In genomic region chr7:139936760-139937310, GRCh38 we compare ENCODE assay signal across 9 cellular contexts.
DNase-seq lines count a peak whose midpoint lies in the region; ATAC-seq and TF ChIP-seq lines count a peak whose summit lies in the region.
"Had no signal": no experiment of that assay in that cellular context is flagged by ENCODE, and none has a peak within 500 bp of the region (broad histone marks: within the 10 kb centered on the region; RNA-seq: fewer than 3 reads in every experiment).

No MANE protein-coding gene starts in this region.

- peaks cover 9% of the 10 kb centered on the region for H3K9me2 ChIP-seq in GM23338 (ENCODE audit: insufficient read depth)

- no peak for TF ChIP-seq CTCF in GM23338 (conservative IDR thresholded peaks at IDR 0.05; ENCODE audit: low read depth in 2 of 2)
- no peak for TF ChIP-seq CTCF in epithelial cell of esophagus (IDR thresholded peaks at IDR 0.05; ENCODE audit: insufficient read depth, low read depth, low read length, missing control alignments)

- H3K4me1 ChIP-seq in GM23338 (ENCODE audit: insufficient read depth) = peaks cover 10% of the 10 kb centered on the region

- no peak overlapping the region for H3K4me2 ChIP-seq in GM23338

- no peaks in the 10 kb centered on the region for H3K27me3 ChIP-seq in GM23338 (ENCODE audit: insufficient read depth)

- H3K4me3 ChIP-seq in GM23338 (no peak overlapping the region), epithelial cell of esophagus (ENCODE audit: low read length) (no peak overlapping the region)

- DNase-seq in GM23338 (ENCODE audit: low spot score) (no peak), OCI-M2 (lab: John Stamatoyannopoulos, UW; ENCODE audit: unreplicated experiment) (peak; percentile 68), epithelial cell of esophagus (ENCODE audit: low read depth) (peak; percentile 22), renal cortical epithelial cell (ENCODE audit: low read depth) (peak; percentile 45), NCI-H2227 (lab: John Stamatoyannopoulos, UW; ENCODE audit: unreplicated experiment) (no peak)
- no peak for DNase-seq in activated T-cell treated with anti-CD3 and anti-CD28 coated beads, Interleukin-2, amount 50 U/mL, for 48 hours
- DNase-seq: activated T-cell treated with anti-CD3 and anti-CD28 coated beads, Interleukin-2, amount 50 U/mL, for 4 hours had no signal

- H2AFZ ChIP-seq in GM23338 = 0 out of 2 replicates have a peak overlapping the region, but pooled peaks have one; percentile 43

- H3K4me3 Mint-ChIP-seq in GM23338 = no peak overlapping the region
- H3K4me3 Mint-ChIP-seq: activated T-cell treated with anti-CD3 and anti-CD28 coated beads, Interleukin-2, amount 50 U/mL, for 4 hours had no signal

- H3K27ac Mint-ChIP-seq in GM23338 = no peak overlapping the region

- H4K20me1 ChIP-seq in GM23338 (replicated peaks; ENCODE audit: insufficient read depth) = no peaks in the 10 kb centered on the region

- ATAC-seq in GM23338 (no peak), HG03439 (IDR thresholded peaks at IDR 0.05; ENCODE audit: unreplicated experiment) (no peak)
- ATAC-seq: activated T-cell treated with anti-CD3 and anti-CD28 coated beads, Interleukin-2, amount 50 U/mL, for 4 hours had no signal

- peaks cover 27% of the 10 kb centered on the region for H3K4me1 Mint-ChIP-seq in GM23338

- H3F3A ChIP-seq in GM23338 (replicated peaks; ENCODE audit: low read depth) = no peaks in the 10 kb centered on the region

- H3K79me2 ChIP-seq in GM23338 (replicated peaks; ENCODE audit: insufficient read depth) = no peaks in the 10 kb centered on the region

- no peaks in the 10 kb centered on the region for H3K36me3 Mint-ChIP-seq in GM23338 (ENCODE audit: low read depth)

- H3K36me3 ChIP-seq in GM23338 (ENCODE audit: insufficient read depth) = no peaks in the 10 kb centered on the region

- no peak overlapping the region for H3K27ac ChIP-seq in GM23338 (ENCODE audit: low read depth)
- H3K27ac ChIP-seq: RWPE1 had no signal

- H3K27me3 Mint-ChIP-seq in GM23338 (ENCODE audit: insufficient read depth, low read depth, poor library complexity) = peaks cover 2% of the 10 kb centered on the region

- H3K9me3 Mint-ChIP-seq in GM23338 = no peaks in the 10 kb centered on the region; the same call in 2 of the 3 replicates
- H3K9me3 Mint-ChIP-seq: activated T-cell treated with anti-CD3 and anti-CD28 coated beads, Interleukin-2, amount 50 U/mL, for 4 hours had no signal

TF ChIP-seq in GM23338, 12 proteins besides CTCF, POLR2A, EP300 and RAD21:
- TF ChIP-seq, protein P1, sequence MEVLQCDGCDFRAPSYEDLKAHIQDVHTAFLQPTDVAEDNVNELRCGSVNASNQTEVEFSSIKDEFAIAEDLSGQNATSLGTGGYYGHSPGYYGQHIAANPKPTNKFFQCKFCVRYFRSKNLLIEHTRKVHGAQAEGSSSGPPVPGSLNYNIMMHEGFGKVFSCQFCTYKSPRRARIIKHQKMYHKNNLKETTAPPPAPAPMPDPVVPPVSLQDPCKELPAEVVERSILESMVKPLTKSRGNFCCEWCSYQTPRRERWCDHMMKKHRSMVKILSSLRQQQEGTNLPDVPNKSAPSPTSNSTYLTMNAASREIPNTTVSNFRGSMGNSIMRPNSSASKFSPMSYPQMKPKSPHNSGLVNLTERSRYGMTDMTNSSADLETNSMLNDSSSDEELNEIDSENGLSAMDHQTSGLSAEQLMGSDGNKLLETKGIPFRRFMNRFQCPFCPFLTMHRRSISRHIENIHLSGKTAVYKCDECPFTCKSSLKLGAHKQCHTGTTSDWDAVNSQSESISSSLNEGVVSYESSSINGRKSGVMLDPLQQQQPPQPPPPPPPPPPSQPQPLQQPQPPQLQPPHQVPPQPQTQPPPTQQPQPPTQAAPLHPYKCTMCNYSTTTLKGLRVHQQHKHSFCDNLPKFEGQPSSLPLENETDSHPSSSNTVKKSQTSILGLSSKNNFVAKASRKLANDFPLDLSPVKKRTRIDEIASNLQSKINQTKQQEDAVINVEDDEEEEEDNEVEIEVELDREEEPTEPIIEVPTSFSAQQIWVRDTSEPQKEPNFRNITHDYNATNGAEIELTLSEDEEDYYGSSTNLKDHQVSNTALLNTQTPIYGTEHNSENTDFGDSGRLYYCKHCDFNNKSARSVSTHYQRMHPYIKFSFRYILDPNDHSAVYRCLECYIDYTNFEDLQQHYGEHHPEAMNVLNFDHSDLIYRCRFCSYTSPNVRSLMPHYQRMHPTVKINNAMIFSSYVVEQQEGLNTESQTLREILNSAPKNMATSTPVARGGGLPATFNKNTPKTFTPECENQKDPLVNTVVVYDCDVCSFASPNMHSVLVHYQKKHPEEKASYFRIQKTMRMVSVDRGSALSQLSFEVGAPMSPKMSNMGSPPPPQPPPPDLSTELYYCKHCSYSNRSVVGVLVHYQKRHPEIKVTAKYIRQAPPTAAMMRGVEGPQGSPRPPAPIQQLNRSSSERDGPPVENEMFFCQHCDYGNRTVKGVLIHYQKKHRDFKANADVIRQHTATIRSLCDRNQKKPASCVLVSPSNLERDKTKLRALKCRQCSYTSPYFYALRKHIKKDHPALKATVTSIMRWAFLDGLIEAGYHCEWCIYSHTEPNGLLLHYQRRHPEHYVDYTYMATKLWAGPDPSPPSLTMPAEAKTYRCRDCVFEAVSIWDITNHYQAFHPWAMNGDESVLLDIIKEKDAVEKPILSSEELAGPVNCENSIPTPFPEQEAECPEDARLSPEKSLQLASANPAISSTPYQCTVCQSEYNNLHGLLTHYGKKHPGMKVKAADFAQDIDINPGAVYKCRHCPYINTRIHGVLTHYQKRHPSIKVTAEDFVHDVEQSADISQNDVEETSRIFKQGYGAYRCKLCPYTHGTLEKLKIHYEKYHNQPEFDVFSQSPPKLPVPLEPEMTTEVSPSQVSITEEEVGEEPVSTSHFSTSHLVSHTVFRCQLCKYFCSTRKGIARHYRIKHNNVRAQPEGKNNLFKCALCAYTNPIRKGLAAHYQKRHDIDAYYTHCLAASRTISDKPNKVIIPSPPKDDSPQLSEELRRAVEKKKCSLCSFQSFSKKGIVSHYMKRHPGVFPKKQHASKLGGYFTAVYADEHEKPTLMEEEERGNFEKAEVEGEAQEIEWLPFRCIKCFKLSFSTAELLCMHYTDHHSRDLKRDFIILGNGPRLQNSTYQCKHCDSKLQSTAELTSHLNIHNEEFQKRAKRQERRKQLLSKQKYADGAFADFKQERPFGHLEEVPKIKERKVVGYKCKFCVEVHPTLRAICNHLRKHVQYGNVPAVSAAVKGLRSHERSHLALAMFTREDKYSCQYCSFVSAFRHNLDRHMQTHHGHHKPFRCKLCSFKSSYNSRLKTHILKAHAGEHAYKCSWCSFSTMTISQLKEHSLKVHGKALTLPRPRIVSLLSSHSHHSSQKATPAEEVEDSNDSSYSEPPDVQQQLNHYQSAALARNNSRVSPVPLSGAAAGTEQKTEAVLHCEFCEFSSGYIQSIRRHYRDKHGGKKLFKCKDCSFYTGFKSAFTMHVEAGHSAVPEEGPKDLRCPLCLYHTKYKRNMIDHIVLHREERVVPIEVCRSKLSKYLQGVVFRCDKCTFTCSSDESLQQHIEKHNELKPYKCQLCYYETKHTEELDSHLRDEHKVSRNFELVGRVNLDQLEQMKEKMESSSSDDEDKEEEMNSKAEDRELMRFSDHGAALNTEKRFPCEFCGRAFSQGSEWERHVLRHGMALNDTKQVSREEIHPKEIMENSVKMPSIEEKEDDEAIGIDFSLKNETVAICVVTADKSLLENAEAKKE (CRISPR knock-in tag; IDR thresholded peaks at IDR 0.05) = no peak
- TF ChIP-seq ZNF331 (CRISPR knock-in tag; IDR thresholded peaks at IDR 0.05; ENCODE audit: low read depth) (no peak), NANOG (IDR thresholded peaks at IDR 0.05; ENCODE audit: borderline replicate concordance) (no peak), EZH2 (IDR thresholded peaks at IDR 0.05; ENCODE audit: low read depth, unreplicated experiment) (no peak), POLR2AphosphoS5 (IDR thresholded peaks at IDR 0.05; ENCODE audit: low read depth) (no peak), CREB1 (CRISPR knock-in tag; IDR thresholded peaks at IDR 0.05; ENCODE audit: low read depth) (no peak), JUNB (IDR thresholded peaks at IDR 0.05; ENCODE audit: unreplicated experiment) (no peak), ZNF114 (CRISPR knock-in tag; IDR thresholded peaks at IDR 0.05) (no peak), EZH2phosphoT487 (IDR thresholded peaks at IDR 0.05; ENCODE audit: unreplicated experiment) (no peak), STAT1 (IDR thresholded peaks at IDR 0.05; ENCODE audit: unreplicated experiment) (no peak)
- TF ChIP-seq, protein P2, sequence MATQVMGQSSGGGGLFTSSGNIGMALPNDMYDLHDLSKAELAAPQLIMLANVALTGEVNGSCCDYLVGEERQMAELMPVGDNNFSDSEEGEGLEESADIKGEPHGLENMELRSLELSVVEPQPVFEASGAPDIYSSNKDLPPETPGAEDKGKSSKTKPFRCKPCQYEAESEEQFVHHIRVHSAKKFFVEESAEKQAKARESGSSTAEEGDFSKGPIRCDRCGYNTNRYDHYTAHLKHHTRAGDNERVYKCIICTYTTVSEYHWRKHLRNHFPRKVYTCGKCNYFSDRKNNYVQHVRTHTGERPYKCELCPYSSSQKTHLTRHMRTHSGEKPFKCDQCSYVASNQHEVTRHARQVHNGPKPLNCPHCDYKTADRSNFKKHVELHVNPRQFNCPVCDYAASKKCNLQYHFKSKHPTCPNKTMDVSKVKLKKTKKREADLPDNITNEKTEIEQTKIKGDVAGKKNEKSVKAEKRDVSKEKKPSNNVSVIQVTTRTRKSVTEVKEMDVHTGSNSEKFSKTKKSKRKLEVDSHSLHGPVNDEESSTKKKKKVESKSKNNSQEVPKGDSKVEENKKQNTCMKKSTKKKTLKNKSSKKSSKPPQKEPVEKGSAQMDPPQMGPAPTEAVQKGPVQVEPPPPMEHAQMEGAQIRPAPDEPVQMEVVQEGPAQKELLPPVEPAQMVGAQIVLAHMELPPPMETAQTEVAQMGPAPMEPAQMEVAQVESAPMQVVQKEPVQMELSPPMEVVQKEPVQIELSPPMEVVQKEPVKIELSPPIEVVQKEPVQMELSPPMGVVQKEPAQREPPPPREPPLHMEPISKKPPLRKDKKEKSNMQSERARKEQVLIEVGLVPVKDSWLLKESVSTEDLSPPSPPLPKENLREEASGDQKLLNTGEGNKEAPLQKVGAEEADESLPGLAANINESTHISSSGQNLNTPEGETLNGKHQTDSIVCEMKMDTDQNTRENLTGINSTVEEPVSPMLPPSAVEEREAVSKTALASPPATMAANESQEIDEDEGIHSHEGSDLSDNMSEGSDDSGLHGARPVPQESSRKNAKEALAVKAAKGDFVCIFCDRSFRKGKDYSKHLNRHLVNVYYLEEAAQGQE (IDR thresholded peaks at IDR 0.05; ENCODE audit: unreplicated experiment) = no peak
TF ChIP-seq in GM23338: peak in this region for 0.

Comparison
In these comparisons a context has a peak if more than half of its experiments do, and no peak if none do; other contexts are left out.
1. DNase-seq: peak in OCI-M2 (single experiment), epithelial cell of esophagus (single experiment) and renal cortical epithelial cell (single experiment); none in GM23338 (single experiment), NCI-H2227 (single experiment) and activated T-cell treated with anti-CD3 and anti-CD28 coated beads, Interleukin-2, amount 50 U/mL, for 48 hours (0 of 2).